7 cellular contexts compared by ENCODE assay signal in the genomic region with DNA sequence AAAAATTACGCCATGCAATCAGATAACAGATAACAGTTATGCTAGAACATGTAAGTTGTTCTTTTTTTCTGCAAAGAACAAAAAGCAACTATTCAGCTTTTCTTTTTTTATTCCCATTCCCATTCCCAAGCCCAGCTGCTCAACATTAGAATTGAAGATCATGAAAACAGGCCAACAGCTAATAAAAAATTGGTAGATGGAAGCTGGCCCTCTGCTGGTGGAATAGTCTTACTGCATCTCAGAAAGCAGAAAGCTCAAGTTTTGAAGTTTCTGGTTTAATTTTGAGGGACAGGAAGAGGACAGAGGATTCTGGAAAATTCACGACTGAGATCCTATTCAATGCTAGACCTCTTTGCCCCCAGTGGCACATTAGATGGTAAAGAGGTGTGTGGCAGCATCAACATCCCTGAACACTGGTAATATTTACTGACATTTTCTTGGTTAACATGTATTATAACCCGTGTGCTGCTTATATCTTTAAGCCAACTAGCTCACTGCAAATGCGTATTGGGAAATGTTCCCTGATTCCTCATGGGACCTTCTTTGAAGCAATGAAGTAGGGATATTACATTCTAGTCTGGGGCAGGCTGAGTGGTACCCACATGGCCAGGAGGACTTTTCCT.
DNase-seq lines count a peak whose midpoint lies in the region; ATAC-seq lines count a peak whose summit lies in the region.

No MANE protein-coding gene starts in this region.

- no peak overlapping the region for H3K4me2 ChIP-seq in Karpas-422 (ENCODE audit: low read depth, low read length, poor library complexity, severe bottlenecking)

- no peaks in the 10 kb centered on the region for H3K9me2 ChIP-seq in Karpas-422 (replicated peaks; ENCODE audit: insufficient read depth, low read length)

- H3K9ac ChIP-seq in Karpas-422 (ENCODE audit: low read length), result no peak overlapping the region
- no peak overlapping the region for H3K9ac ChIP-seq in adipocyte (ENCODE audit: low read length)

- DNase-seq in ELF-1 (ENCODE audit: low read depth, low spot score) (peak; percentile 17), Karpas-422 (peak; percentile 41), adipocyte (ENCODE audit: low read depth) (peak; percentile 78), kidney glomerular epithelial cell (lab: John Stamatoyannopoulos, UW) (peak; percentile 35), occipital lobe (lab: John Stamatoyannopoulos, UW) (no peak)
- no peak for DNase-seq in activated effector memory CD4-positive, alpha-beta T cell treated with anti-CD3 and anti-CD28 coated beads, Interleukin-2, amount 50 U/mL, for 16 hours

- no peak overlapping the region for H2AFZ ChIP-seq in Karpas-422 (ENCODE audit: low read length)

- no peaks in the 10 kb centered on the region for H4K20me1 ChIP-seq in Karpas-422 (ENCODE audit: insufficient read depth, low read depth, low read length)

- H3K9me3 ChIP-seq in Karpas-422 (ENCODE audit: low read length) (no peaks in the 10 kb centered on the region), adipocyte (ENCODE audit: control insufficient read depth, low read length) (no peaks in the 10 kb centered on the region)

- H3K4me1 ChIP-seq in Karpas-422 (ENCODE audit: low read length) (no peaks in the 10 kb centered on the region), adipocyte (ENCODE audit: control insufficient read depth, insufficient read depth, low read length) (peaks cover 5% of the 10 kb centered on the region)

- H3K27me3 ChIP-seq in Karpas-422 (ENCODE audit: low read length) (no peaks in the 10 kb centered on the region), adipocyte (replicated peaks; ENCODE audit: control insufficient read depth, insufficient read depth, low read length) (peaks cover 15% of the 10 kb centered on the region)

- ATAC-seq in HG03442 (IDR thresholded peaks at IDR 0.05; ENCODE audit: unreplicated experiment), result no peak

- no peaks in the 10 kb centered on the region for H3K79me2 ChIP-seq in Karpas-422 (ENCODE audit: low read length)

- no peak overlapping the region for H3K27ac ChIP-seq in Karpas-422 (ENCODE audit: low read length)

- H3K4me3 ChIP-seq in Karpas-422 (ENCODE audit: low read length), result no peak overlapping the region
- H3K4me3 ChIP-seq in adipocyte (ENCODE audit: low read length), result no peak overlapping the region

- H3K36me3 ChIP-seq in Karpas-422 (ENCODE audit: insufficient read depth, low read length) (no peaks in the 10 kb centered on the region), adipocyte (ENCODE audit: control insufficient read depth, insufficient read depth, low read length, severe bottlenecking) (no peaks in the 10 kb centered on the region)

Comparison
In these comparisons a context has a peak if more than half of its experiments do, and no peak if none do; other contexts are left out.
1. DNase-seq: peak in ELF-1 (single experiment), Karpas-422 (single experiment), adipocyte (single experiment) and kidney glomerular epithelial cell (single experiment); none in activated effector memory CD4-positive, alpha-beta T cell treated with anti-CD3 and anti-CD28 coated beads, Interleukin-2, amount 50 U/mL, for 16 hours (single experiment) and occipital lobe (single experiment).